8 cellular contexts compared by ENCODE assay signal in genomic region chr17:28598799-28599310, GRCh38. TPM values are rescaled to one million over a fixed set of nuclear protein-coding genes. Genes with fewer than 3 reads are reported as not detected.
DNase-seq lines count a peak whose midpoint lies in the region; ATAC-seq and TF ChIP-seq lines count a peak whose summit lies in the region.

TSS of gene SPAG5 (minus strand) at chr17:28599025. CDS start at chr17:28598946, 79 bp downstream.

- peaks cover 16 to 21% of the 10 kb centered on the region in 2 experiments for H3K4me1 Mint-ChIP-seq in H9
- H3K4me1 Mint-ChIP-seq in nephron, result peaks cover 22% of the 10 kb centered on the region

- no peak within 1 kb of the TSS for H4K8ac ChIP-seq in H9 (replicated peaks; ENCODE audit: insufficient read length, low read depth, low read length)

- H3K23me2 ChIP-seq in H9 (ENCODE audit: insufficient read length, low read depth, low read length, poor library complexity, severe bottlenecking), result peaks cover 12% of the 10 kb centered on the region

- H3K4me3 ChIP-seq in MG63 (peak within 1 kb of the TSS; percentile 93), fibroblast of the aortic adventitia (ENCODE audit: low read depth, low read length) (peak within 1 kb of the TSS; percentile 86)

- no peaks in the 10 kb centered on the region for H3K27me3 Mint-ChIP-seq in H9 (ENCODE audit: low read depth)
- H3K27me3 Mint-ChIP-seq in nephron (ENCODE audit: low read depth), result no peaks in the 10 kb centered on the region

- H2BK15ac ChIP-seq in H9 (ENCODE audit: low read depth, low read length), result no peak within 1 kb of the TSS

- H3K56ac ChIP-seq in H9 (ENCODE audit: insufficient read length, low read depth, low read length), result no peak within 1 kb of the TSS

- no peak within 1 kb of the TSS for H2BK12ac ChIP-seq in H9 (ENCODE audit: insufficient read length, low read depth, low read length)

- H3K27me3 ChIP-seq in H9 (ENCODE audit: insufficient read depth, low read length) (no peaks in the 10 kb centered on the region), MG63 (no peaks in the 10 kb centered on the region)

- H4K20me1 ChIP-seq in H9 (ENCODE audit: control insufficient read depth, insufficient read depth, insufficient read length), result no peaks in the 10 kb centered on the region

- H3K14ac ChIP-seq in H9 (ENCODE audit: insufficient read depth, low read length), result peak within 1 kb of the TSS; percentile 79

- H3K4ac ChIP-seq in H9 (ENCODE audit: low read depth, low read length), result no peak within 1 kb of the TSS

- H3T11ph ChIP-seq in H9 (ENCODE audit: low read length), result no peak within 1 kb of the TSS

- WGBS in H9 (ENCODE audit: extremely low coverage, insufficient read length, low lambda C conversion rate), result no CpG with 5 or more reads among the region's 44 CpGs

- peaks cover 42% of the 10 kb centered on the region for H3K36me3 ChIP-seq in MG63

- no peaks in the 10 kb centered on the region; the same call in 1 of the 2 replicates for H3K79me2 ChIP-seq in H9 (ENCODE audit: insufficient read depth, low read length)

- H3K9me3 Mint-ChIP-seq in H9 (no peaks in the 10 kb centered on the region; a peak in 1 of 5 replicates), nephron (no peaks in the 10 kb centered on the region)

- H3K9ac ChIP-seq in H9 (ENCODE audit: extremely low read depth, insufficient read length, low read length), result peak within 1 kb of the TSS; percentile 84

- no peak within 1 kb of the TSS for H2BK120ac ChIP-seq in H9 (ENCODE audit: low read depth, low read length, poor library complexity, severe bottlenecking)

- DNase-seq in ELR (ENCODE audit: low read depth) (peak; percentile 95), H9 (peak; percentile 98), MG63 (peak; percentile 94), SHP77 treated with DMSO at 0.1 percent for 48 hours (lab: John Stamatoyannopoulos, UW) (peak; percentile 85), fibroblast of the aortic adventitia (ENCODE audit: low read depth) (peak; percentile 83)
- peak; percentile 98 for DNase-seq in activated effector memory CD4-positive, alpha-beta T cell treated with anti-CD3 and anti-CD28 coated beads, Interleukin-2, amount 50 U/mL, for 16 hours
- DNase-seq in stimulated activated naive CD8-positive, alpha-beta T cell treated with anti-CD3 and anti-CD28 coated beads, Interleukin-15, Interleukin-2, amounts not matched to agents 100 U/mL and 50 U/mL, for 24 hours, result peak; percentile 94

- H4K91ac ChIP-seq in H9 (ENCODE audit: insufficient read length, low read depth, low read length), result no peak within 1 kb of the TSS

- peak within 1 kb of the TSS; percentile 42 for H2AFZ ChIP-seq in H9 (ENCODE audit: low read length)

- H3K9me3 ChIP-seq in H9 (ENCODE audit: control insufficient read depth, low read depth, low read length), result no peaks in the 10 kb centered on the region
- no peaks in the 10 kb centered on the region for H3K9me3 ChIP-seq in MG63

- no peaks in the 10 kb centered on the region for H3K4me1 ChIP-seq in H9 (ENCODE audit: insufficient read depth, low read length)

- no peak within 1 kb of the TSS for H2BK20ac ChIP-seq in H9 (ENCODE audit: low read depth, low read length, poor library complexity, severe bottlenecking)

- TF ChIP-seq CTCF in H9 (conservative IDR thresholded peaks at IDR 0.05) (no peak), fibroblast of the aortic adventitia (IDR thresholded peaks at IDR 0.05; ENCODE audit: insufficient read depth, low read length) (no peak), nephron (IDR thresholded peaks at IDR 0.05; ENCODE audit: unreplicated experiment in 3 of 3) (no peak)

- H2BK5ac ChIP-seq in H9 (ENCODE audit: insufficient read length, low read length), result no peak within 1 kb of the TSS

- H3K27ac Mint-ChIP-seq in H9 (peak within 1 kb of the TSS; percentile 98 to 99 (median 99)), nephron (peak within 1 kb of the TSS; percentile 80 to 93 (median 86))

- no peak within 1 kb of the TSS for H3K27ac ChIP-seq in H9 (ENCODE audit: insufficient read length, low read depth, low read length)

- peak within 1 kb of the TSS; percentile 36 for H3K18ac ChIP-seq in H9 (ENCODE audit: insufficient read length, low read depth, low read length)

- H3K4me2 ChIP-seq in H9 (ENCODE audit: insufficient read depth, insufficient read length, low read length), result peak within 1 kb of the TSS; percentile 74

- no peaks in the 10 kb centered on the region for H3K79me1 ChIP-seq in H9 (ENCODE audit: insufficient read depth, low read depth, low read length, poor library complexity, severe bottlenecking)

- H4K5ac ChIP-seq in H9 (ENCODE audit: insufficient read length, low read depth, low read length), result no peak within 1 kb of the TSS

- ATAC-seq in stimulated activated naive CD8-positive, alpha-beta T cell treated with anti-CD3 and anti-CD28 coated beads, Interleukin-15, Interleukin-2, amounts not matched to agents 100 U/mL and 50 U/mL, for 24 hours, result peak; percentile 93

- H3K36me3 Mint-ChIP-seq in H9 (ENCODE audit: insufficient read depth in 1 of 3, low read depth in 3 of 3) (peaks cover 5 to 24% (median 23%) of the 10 kb centered on the region in 3 experiments; a peak in 6 of 7 replicates), nephron (ENCODE audit: low read depth) (peaks cover 3% of the 10 kb centered on the region)

- H3K23ac ChIP-seq in H9 (ENCODE audit: insufficient read length, low read depth, low read length), result no peak within 1 kb of the TSS

- H3K4me3 Mint-ChIP-seq in H9 (peak within 1 kb of the TSS; percentile 94 to 97), nephron (peak within 1 kb of the TSS; percentile 88 to 92 (median 90))

- no peak within 1 kb of the TSS for H2AK5ac ChIP-seq in H9 (ENCODE audit: insufficient read length, low read length)

RNA-seq across cellular contexts. Expression of gene SPAG5, which starts in this region (rescaled TPM):
- 114 and 122 TPM in 2 replicates for total RNA-seq in H9 (2021)
- total RNA-seq in MG63 (2014; rRNA removed; shearing (Covaris generic); ENCODE audit: low replicate concordance), result 45.1 and 82.9 TPM in 2 replicates
- total RNA-seq in fibroblast of the aortic adventitia (ENCODE audit: low replicate concordance), result 7.4 and 31.8 TPM in 2 replicates
